In genomic region chr9:4923580-4924544, GRCh38 we compare ENCODE assay signal across 8 cellular contexts.
DNase-seq lines count a peak whose midpoint lies in the region; ATAC-seq and TF ChIP-seq lines count a peak whose summit lies in the region.

No MANE protein-coding gene starts in this region.

- no peaks in the 10 kb centered on the region for H3K79me2 ChIP-seq in SU-DHL-6 (ENCODE audit: insufficient read depth, low read length)

- H3K4me3 Mint-ChIP-seq in activated CD4-positive, alpha-beta memory T cell treated with anti-CD3 and anti-CD28 coated beads, Interleukin-2, amount 10 ng/mL, durations not matched to agents 7 days and 5 days: no peak overlapping the region
- no peak overlapping the region for H3K4me3 Mint-ChIP-seq in activated CD4-positive, alpha-beta memory T cell treated with anti-CD3 and anti-CD28 coated beads for 36 hours
- no peak overlapping the region for H3K4me3 Mint-ChIP-seq in glutamatergic neuron (ENCODE audit: unreplicated experiment)

- DNase-seq in activated CD4-positive, alpha-beta memory T cell treated with anti-CD3 and anti-CD28 coated beads, Interleukin-2, amount 10 ng/mL, durations not matched to agents 7 days and 5 days: no peak
- DNase-seq in activated CD4-positive, alpha-beta memory T cell treated with anti-CD3 and anti-CD28 coated beads for 36 hours: no peak
- peak; percentile 63 for DNase-seq in fibroblast of villous mesenchyme (ENCODE audit: low read depth)
- DNase-seq in aorta: no peak
- DNase-seq in glutamatergic neuron: no peak
- DNase-seq in stomach: no peak

- H3K4me1 ChIP-seq in aorta (ENCODE audit: control insufficient read depth in 1 of 2, insufficient read depth in 2 of 2, low read length in 2 of 2) (peaks cover 8 to 12% of the 10 kb centered on the region in 2 donors), stomach (peaks cover 0 to 6% (median 0%) of the 10 kb centered on the region in 4 donors)

- H3K27me3 ChIP-seq in SU-DHL-6 (ENCODE audit: low read length) (no peaks in the 10 kb centered on the region), aorta (ENCODE audit: control insufficient read depth in 1 of 2, insufficient read depth in 2 of 2, low read length in 1 of 2) (no peaks in the 10 kb centered on the region), stomach (no peaks in the 10 kb centered on the region)

- peaks cover 5% of the 10 kb centered on the region for H3K9me3 Mint-ChIP-seq in activated CD4-positive, alpha-beta memory T cell treated with anti-CD3 and anti-CD28 coated beads, Interleukin-2, amount 10 ng/mL, durations not matched to agents 7 days and 5 days
- H3K9me3 Mint-ChIP-seq in activated CD4-positive, alpha-beta memory T cell treated with anti-CD3 and anti-CD28 coated beads for 36 hours: no peaks in the 10 kb centered on the region
- H3K9me3 Mint-ChIP-seq in glutamatergic neuron (ENCODE audit: unreplicated experiment): no peaks in the 10 kb centered on the region

- H3K9me3 ChIP-seq in SU-DHL-6 (ENCODE audit: insufficient read depth, low read length): no peaks in the 10 kb centered on the region
- no peaks in the 10 kb centered on the region for H3K9me3 ChIP-seq in aorta (ENCODE audit: control insufficient read depth, low read length)
- peaks cover 0 to 11% (median 2%) of the 10 kb centered on the region in 4 donors for H3K9me3 ChIP-seq in stomach

- no peak overlapping the region for H3K9ac ChIP-seq in SU-DHL-6 (ENCODE audit: low read length)

- 42 to 43% methylated on average over 5 of the region's 5 CpGs for WGBS in aorta, 2 donors
- 47 to 60% (median 52%) methylated on average over 5 of the region's 5 CpGs for WGBS in stomach, 5 donors

- H3K36me3 Mint-ChIP-seq in activated CD4-positive, alpha-beta memory T cell treated with anti-CD3 and anti-CD28 coated beads, Interleukin-2, amount 10 ng/mL, durations not matched to agents 7 days and 5 days (ENCODE audit: low read depth): peaks cover 8% of the 10 kb centered on the region
- no peaks in the 10 kb centered on the region for H3K36me3 Mint-ChIP-seq in activated CD4-positive, alpha-beta memory T cell treated with anti-CD3 and anti-CD28 coated beads for 36 hours
- peaks cover 12% of the 10 kb centered on the region for H3K36me3 Mint-ChIP-seq in glutamatergic neuron (ENCODE audit: unreplicated experiment)

- no peaks in the 10 kb centered on the region for H3K36me3 ChIP-seq in SU-DHL-6 (ENCODE audit: low read length)
- no peaks in the 10 kb centered on the region for H3K36me3 ChIP-seq in aorta (ENCODE audit: control insufficient read depth in 1 of 2, insufficient read depth in 2 of 2, low read length in 1 of 2)
- H3K36me3 ChIP-seq in stomach: no peaks in the 10 kb centered on the region

- TF ChIP-seq CTCF in SU-DHL-6 (IDR thresholded peaks at IDR 0.05; ENCODE audit: insufficient read depth, low read length, poor library complexity, severe bottlenecking): peak; percentile 78
- peak; percentile 53 for TF ChIP-seq CTCF in fibroblast of villous mesenchyme (IDR thresholded peaks at IDR 0.05; ENCODE audit: insufficient read depth, low read depth, low read length)
- TF ChIP-seq CTCF in glutamatergic neuron (IDR thresholded peaks at IDR 0.05; ENCODE audit: partially characterized antibody, unreplicated experiment): no peak
- TF ChIP-seq CTCF in stomach (IDR thresholded peaks at IDR 0.05): peak in 2 of 7 experiments; percentile 8 to 20

- TF ChIP-seq EP300 in stomach (IDR thresholded peaks at IDR 0.05): no peak

- no peaks in the 10 kb centered on the region for H3K9me2 ChIP-seq in SU-DHL-6 (replicated peaks; ENCODE audit: insufficient read depth, low read length)

- no peak overlapping the region for H3K4me3 ChIP-seq in SU-DHL-6 (ENCODE audit: insufficient read depth, low read length, poor library complexity, severe bottlenecking)
- no peak overlapping the region for H3K4me3 ChIP-seq in fibroblast of villous mesenchyme (ENCODE audit: low read depth, low read length)
- no peak overlapping the region for H3K4me3 ChIP-seq in aorta (ENCODE audit: low read length in 2 of 2)
- H3K4me3 ChIP-seq in stomach: no peak overlapping the region

- H3K27me3 Mint-ChIP-seq in activated CD4-positive, alpha-beta memory T cell treated with anti-CD3 and anti-CD28 coated beads, Interleukin-2, amount 10 ng/mL, durations not matched to agents 7 days and 5 days: no peaks in the 10 kb centered on the region
- H3K27me3 Mint-ChIP-seq in activated CD4-positive, alpha-beta memory T cell treated with anti-CD3 and anti-CD28 coated beads for 36 hours: no peaks in the 10 kb centered on the region
- H3K27me3 Mint-ChIP-seq in glutamatergic neuron (ENCODE audit: unreplicated experiment): no peaks in the 10 kb centered on the region

- no peak for TF ChIP-seq POLR2A in stomach (IDR thresholded peaks at IDR 0.05)

- no peak overlapping the region for H3K27ac ChIP-seq in SU-DHL-6 (ENCODE audit: low read depth, low read length)
- peak overlapping the region; percentile 86 to 92 for H3K27ac ChIP-seq in aorta (ENCODE audit: low read depth in 1 of 2, low read length in 2 of 2)
- no peak overlapping the region for H3K27ac ChIP-seq in stomach

- peak overlapping the region; percentile 11 for H3K27ac Mint-ChIP-seq in activated CD4-positive, alpha-beta memory T cell treated with anti-CD3 and anti-CD28 coated beads, Interleukin-2, amount 10 ng/mL, durations not matched to agents 7 days and 5 days
- H3K27ac Mint-ChIP-seq in activated CD4-positive, alpha-beta memory T cell treated with anti-CD3 and anti-CD28 coated beads for 36 hours: no peak overlapping the region
- H3K27ac Mint-ChIP-seq in glutamatergic neuron (ENCODE audit: unreplicated experiment): no peak overlapping the region

- ATAC-seq in HG02588 (IDR thresholded peaks at IDR 0.05; ENCODE audit: unreplicated experiment) (peak; percentile 63), aorta (ENCODE audit: low FRiP score) (peak; percentile 67)

- H3K4me1 Mint-ChIP-seq in activated CD4-positive, alpha-beta memory T cell treated with anti-CD3 and anti-CD28 coated beads, Interleukin-2, amount 10 ng/mL, durations not matched to agents 7 days and 5 days: peaks cover 26% of the 10 kb centered on the region
- peaks cover 22% of the 10 kb centered on the region for H3K4me1 Mint-ChIP-seq in activated CD4-positive, alpha-beta memory T cell treated with anti-CD3 and anti-CD28 coated beads for 36 hours (ENCODE audit: low read depth)
- H3K4me1 Mint-ChIP-seq in glutamatergic neuron (ENCODE audit: low read depth, unreplicated experiment): no peaks in the 10 kb centered on the region

- POLR2A ChIA-PET in activated CD4-positive, alpha-beta memory T cell treated with anti-CD3 and anti-CD28 coated beads, Interleukin-2, amount 10 ng/mL, durations not matched to agents 7 days and 5 days (lab: Charles Lee): interaction anchor here (1.1 to 2.6 kb wide), 5 partner anchors 42 to 183 kb away, joined by 3 to 18 read pairs (median 7); partner anchors contain the start of genes AK3, JAK2 and RCL1
- POLR2A ChIA-PET in activated CD4-positive, alpha-beta memory T cell treated with anti-CD3 and anti-CD28 coated beads for 36 hours (lab: Charles Lee): no interaction called here

- H4K20me1 ChIP-seq in SU-DHL-6 (ENCODE audit: low read depth, low read length): no peaks in the 10 kb centered on the region

- no peaks in the 10 kb centered on the region for H3F3A ChIP-seq in SU-DHL-6 (ENCODE audit: insufficient read depth)

- no peak overlapping the region for H2AFZ ChIP-seq in SU-DHL-6 (ENCODE audit: low read depth, low read length, severe bottlenecking)

- H3K4me2 ChIP-seq in SU-DHL-6 (ENCODE audit: low read depth, low read length, poor library complexity, severe bottlenecking): no peak overlapping the region

- intact Hi-C loops in activated CD4-positive, alpha-beta memory T cell treated with anti-CD3 and anti-CD28 coated beads for 36 hours (cut with micrococcal nuclease): loop anchor here (1.0 to 10.0 kb wide), 2 partner anchors 162 to 451 kb away; no protein-coding TSS in a partner anchor
- intact Hi-C loops in aorta (cut with DNase I): no loop called here
- intact Hi-C loops in stomach (cut with DNase I; ENCODE audit: low total_unique reads): loop anchor here (10.0 kb wide), 1 partner anchor 159 kb away; no protein-coding TSS in a partner anchor

- CTCF ChIA-PET in activated CD4-positive, alpha-beta memory T cell treated with anti-CD3 and anti-CD28 coated beads, Interleukin-2, amount 10 ng/mL, durations not matched to agents 7 days and 5 days (lab: Charles Lee): interaction anchor here (1.0 to 3.8 kb wide), 15 partner anchors 9 to 171 kb away, joined by 3 to 23 read pairs (median 6); partner anchors contain the start of genes JAK2 and RCL1
- CTCF ChIA-PET in activated CD4-positive, alpha-beta memory T cell treated with anti-CD3 and anti-CD28 coated beads for 36 hours (lab: Charles Lee): interaction anchor here (0.6 to 2.7 kb wide), 14 partner anchors 11 to 219 kb away, joined by 3 to 26 read pairs (median 4); partner anchors contain the start of gene RCL1

Comparison
In these comparisons a context has a peak if more than half of its experiments do, and no peak if none do; other contexts are left out.
1. H3K27ac ChIP-seq: peak in aorta (2 of 2); none in SU-DHL-6 (single experiment) and stomach (0 of 5).
2. intact Hi-C loops: an anchor here in activated CD4-positive, alpha-beta memory T cell treated with anti-CD3 and anti-CD28 coated beads for 36 hours (1.0 to 10.0 kb wide) and stomach (10.0 kb wide); none called in aorta.